Comparison of ENCODE assay signal across 23 cellular contexts in the genomic region with DNA sequence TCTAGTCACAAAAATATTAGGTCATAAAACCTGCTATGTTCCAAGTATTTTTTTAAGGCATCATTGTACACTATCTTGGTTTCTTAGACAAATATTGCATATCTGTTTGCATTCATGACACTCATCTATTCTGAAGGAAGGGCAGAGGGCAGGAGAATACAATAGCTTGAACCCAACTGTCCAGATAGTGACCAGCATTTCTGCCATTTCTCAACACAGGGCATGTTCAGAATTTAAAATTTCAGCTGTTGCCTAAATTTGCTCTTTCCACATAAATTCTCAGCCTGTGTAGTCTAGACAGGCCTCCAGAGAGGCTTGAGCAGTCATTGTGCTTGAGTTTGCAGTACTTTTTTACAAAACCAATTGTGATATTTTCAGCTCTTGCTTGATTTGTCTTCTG.
"Had no signal": no experiment of that assay in that cellular context is flagged by ENCODE, and none has a peak within 500 bp of the region (broad histone marks: within the 10 kb centered on the region; RNA-seq: fewer than 3 reads in every experiment).

No MANE protein-coding gene starts in this region.

- H3K4me2 ChIP-seq: smooth muscle cell had no signal

- H3K27ac ChIP-seq: esophagus muscularis mucosa, pancreas, psoas muscle, sigmoid colon, tibial nerve, WERI-Rb-1 had no signal

- DNase-seq: activated CD4-positive, alpha-beta T cell treated with anti-CD3 and anti-CD28 coated beads for 48 hours; activated CD4-positive, alpha-beta T cell treated with anti-CD3 and anti-CD28 coated beads, Interleukin-2, amount 50 U/mL, for 48 hours; activated CD8-positive, alpha-beta memory T cell treated with anti-CD3 and anti-CD28 coated beads for 24 hours; activated gamma-delta T cell; activated naive CD4-positive, alpha-beta T cell treated with anti-CD3 and anti-CD28 coated beads, Interleukin-2, amount 10 ng/mL, durations not matched to agents 7 days and 5 days; activated naive CD8-positive, alpha-beta T cell treated with anti-CD3 and anti-CD28 coated beads, Interleukin-2, amount 10 ng/mL, durations not matched to agents 7 days and 5 days; amniotic stem cell; dermis blood vessel endothelial cell; effector CD4-positive, alpha-beta T cell; left ventricle myocardium superior; nephron progenitor cell; pancreas; psoas muscle; sigmoid colon; stimulated activated CD4-positive, alpha-beta T cell treated with anti-CD3 and anti-CD28 coated beads, Interleukin-1b, Interleukin-23, amount 100 ng/mL, for 48 hours; stimulated activated naive B cell treated with anti-CD40 and anti-IgM and Interleukin-4, amounts not matched to agents 10 μg/mL and 1 μg/mL and 100 μg/mL, for 72 hours; T-helper 17 cell; T1000; WERI-Rb-1 had no signal

- H3K9me3 ChIP-seq: esophagus muscularis mucosa, pancreas, psoas muscle, sigmoid colon, tibial nerve had no signal

- H3K4me3 ChIP-seq: esophagus muscularis mucosa, pancreas, psoas muscle, sigmoid colon, smooth muscle cell, tibial nerve had no signal

- H3K27me3 ChIP-seq: esophagus muscularis mucosa, pancreas, sigmoid colon, tibial nerve had no signal

- H3K4me1 ChIP-seq: pancreas, psoas muscle, tibial nerve had no signal

- H3K36me3 ChIP-seq: esophagus muscularis mucosa, tibial nerve, WERI-Rb-1 had no signal

- ATAC-seq: activated CD4-positive, CD25-positive, alpha-beta regulatory T cell treated with anti-CD3 and anti-CD28 coated beads, Interleukin-2, amount 50 U/mL, for 24 hours; pancreas; psoas muscle; stimulated activated naive B cell treated with anti-CD40 and anti-IgM and Interleukin-4, amounts not matched to agents 10 μg/mL and 1 μg/mL and 100 μg/mL, for 72 hours; T-helper 17 cell had no signal
